8 cellular contexts compared by ENCODE assay signal in the genomic region with DNA sequence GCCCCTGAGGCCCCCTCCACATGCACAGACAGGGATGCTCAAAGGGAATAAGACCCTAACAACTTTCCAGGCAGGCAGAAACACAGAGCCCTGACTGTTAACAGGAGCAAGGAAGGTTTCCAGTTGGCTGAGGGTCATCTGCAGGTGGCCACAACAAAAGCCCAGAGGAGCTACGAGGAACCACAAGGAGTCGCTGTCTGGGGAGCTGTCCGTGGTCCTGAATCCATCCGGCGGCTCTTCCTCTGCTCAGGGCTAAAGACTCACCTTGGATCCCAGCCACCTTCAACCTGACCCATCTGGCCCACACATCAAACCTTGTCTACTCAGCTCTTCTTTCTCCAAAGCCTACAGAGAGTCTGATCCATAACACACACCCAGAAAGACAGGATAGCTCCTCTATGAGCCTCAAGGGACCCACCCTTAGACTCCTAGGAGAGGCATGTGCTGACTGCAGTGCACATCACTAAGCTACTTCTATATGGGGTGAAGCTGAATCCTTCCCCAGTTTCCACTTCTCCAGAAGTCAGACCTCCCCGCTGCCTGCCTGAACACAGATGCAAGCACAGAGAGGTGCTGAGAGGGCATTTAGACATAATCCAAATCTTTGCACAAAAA.
DNase-seq lines count a peak whose midpoint lies in the region; ATAC-seq, FAIRE-seq and TF ChIP-seq lines count a peak whose summit lies in the region.

No MANE protein-coding gene starts in this region.

- H3K27me3 ChIP-seq in BJ (ENCODE audit: control insufficient read depth, insufficient read depth, low read length) (peaks cover 7% of the 10 kb centered on the region; the same call in 1 of the 2 replicates), keratinocyte (ENCODE audit: control insufficient read depth, extremely low read depth, insufficient read depth, low read length) (peaks cover 10% of the 10 kb centered on the region)

- H2AFZ ChIP-seq in keratinocyte (ENCODE audit: control insufficient read depth, low read length), result no peak overlapping the region

- no peak overlapping the region for H3K27ac ChIP-seq in keratinocyte (ENCODE audit: control insufficient read depth, insufficient read depth, low read length)

- dilution Hi-C loops in keratinocyte (cut with MboI; ENCODE audit: extremely low pct_ligation_motif_present, low sequenced_read_pairs), result no loop called here

- H3K36me3 ChIP-seq in BJ (ENCODE audit: control insufficient read depth, insufficient read depth, low read length), result no peaks in the 10 kb centered on the region
- no peaks in the 10 kb centered on the region for H3K36me3 ChIP-seq in keratinocyte (ENCODE audit: control insufficient read depth in 2 of 2, extremely low read depth in 1 of 2, insufficient read depth in 2 of 2, low read length in 2 of 2)

- H3K9ac ChIP-seq in keratinocyte (ENCODE audit: control insufficient read depth, extremely low read depth, insufficient read depth, low read length), result no peak overlapping the region

- H3K79me2 ChIP-seq in keratinocyte (ENCODE audit: control insufficient read depth, insufficient read depth, low read length), result no peaks in the 10 kb centered on the region

- H4K20me1 ChIP-seq in keratinocyte (ENCODE audit: control insufficient read depth, extremely low read depth, insufficient read depth, low read length), result peaks cover 4% of the 10 kb centered on the region

- FAIRE-seq in keratinocyte (lab: Jason Lieb, UNC), result no peak

- POLR2A ChIA-PET in BJ (lab: Charles Lee), result interaction anchor here (1.1 kb wide), 1 partner anchor 9 kb away, joined by 3 read pairs; no protein-coding TSS in a partner anchor

- H3K4me2 ChIP-seq in keratinocyte (ENCODE audit: control insufficient read depth, extremely low read depth, insufficient read depth, low read depth, low read length), result no peak overlapping the region

- ATAC-seq in HG02759 (IDR thresholded peaks at IDR 0.05; ENCODE audit: unreplicated experiment) (peak; percentile 48), HG03095 (IDR thresholded peaks at IDR 0.05; ENCODE audit: unreplicated experiment) (no peak)

- CTCF ChIA-PET in BJ (lab: Yijun Ruan, JAX), result interaction anchor here (0.9 to 12.4 kb wide), 16 partner anchors 8 to 642 kb away, joined by 3 to 188 read pairs (median 5); a partner anchor contains a TSS

- no peaks in the 10 kb centered on the region for H3K9me3 ChIP-seq in keratinocyte (ENCODE audit: control insufficient read depth, low read depth, low read length)

- peaks cover 3% of the 10 kb centered on the region for H3K9me1 ChIP-seq in keratinocyte (ENCODE audit: control insufficient read depth, extremely low read depth, insufficient read depth, low read length)

- DNase-seq in BJ (ENCODE audit: low read depth), result no peak
- peak; percentile 15 to 54 (median 29) for DNase-seq in T-helper 2 cell
- peak; percentile 82 for DNase-seq in astrocyte of the hippocampus (ENCODE audit: low read depth, low spot score)
- DNase-seq in keratinocyte (ENCODE audit: low read depth, low spot score), result no peak
- DNase-seq in stimulated activated CD8-positive, alpha-beta memory T cell treated with anti-CD3 and anti-CD28 coated beads, Interleukin-12 subunit alpha, Interleukin-12 subunit beta, amount 100 ng/mL, for 1 hour (ENCODE audit: low read depth), result peak; percentile 9
- DNase-seq in cerebellar nuclear complex (lab: John Stamatoyannopoulos, UW), result no peak

- TF ChIP-seq CTCF in BJ (IDR thresholded peaks at IDR 0.05; ENCODE audit: insufficient read depth, low read depth, low read length), result peak; percentile 86
- peak; percentile 89 to 99 (median 93) for TF ChIP-seq CTCF in keratinocyte (optimal IDR thresholded peaks at IDR 0.05 in 1 of 3, IDR thresholded peaks at IDR 0.05 in 1 of 3, conservative IDR thresholded peaks at IDR 0.05 in 1 of 3; ENCODE audit: extremely low read depth in 1 of 3, insufficient read depth in 2 of 3, low read length in 3 of 3)

- no peak overlapping the region for H3K4me3 ChIP-seq in BJ (ENCODE audit: low read depth, low read length)
- no peak overlapping the region for H3K4me3 ChIP-seq in keratinocyte (ENCODE audit: control insufficient read depth in 2 of 3, extremely low read depth in 1 of 3, insufficient read depth in 2 of 3, low read depth in 1 of 3, low read length in 3 of 3)

- no peaks in the 10 kb centered on the region for H3K4me1 ChIP-seq in keratinocyte (ENCODE audit: control insufficient read depth, extremely low read depth, insufficient read depth, low read length)

Comparison
In these comparisons a context has a peak if more than half of its experiments do, and no peak if none do; other contexts are left out.
1. DNase-seq: peak in T-helper 2 cell (5 of 5), astrocyte of the hippocampus (single experiment) and stimulated activated CD8-positive, alpha-beta memory T cell treated with anti-CD3 and anti-CD28 coated beads, Interleukin-12 subunit alpha, Interleukin-12 subunit beta, amount 100 ng/mL, for 1 hour (single experiment); none in BJ (single experiment), keratinocyte (single experiment) and cerebellar nuclear complex (0 of 2).